8 cellular contexts compared by ENCODE assay signal in genomic region chr18:44679056-44679911, GRCh38. TPM values are rescaled to one million over a fixed set of nuclear protein-coding genes. Genes with fewer than 3 reads are reported as not detected.
DNase-seq lines count a peak whose midpoint lies in the region; ATAC-seq lines count a peak whose summit lies in the region.

No MANE protein-coding gene starts in this region.

- CTCF ChIA-PET in activated CD4-positive, alpha-beta memory T cell treated with anti-CD3 and anti-CD28 coated beads for 36 hours (lab: Charles Lee): interaction anchor here (0.6 to 1.9 kb wide), 17 partner anchors 8 to 532 kb away, joined by 3 to 12 read pairs (median 3); no protein-coding TSS in a partner anchor

- 0% methylated on average over 96 to 100 of the region's 102 CpGs for WGBS in ectodermal cell, 2 experiments

- H3K9me3 Mint-ChIP-seq in activated CD4-positive, alpha-beta memory T cell treated with anti-CD3 and anti-CD28 coated beads for 36 hours: no peaks in the 10 kb centered on the region

- no peaks in the 10 kb centered on the region for H3K27me3 ChIP-seq in ectodermal cell (ENCODE audit: control insufficient read depth, insufficient read depth, low read length, poor library complexity, severe bottlenecking)

- peaks cover 9% of the 10 kb centered on the region for H3K4me1 Mint-ChIP-seq in activated CD4-positive, alpha-beta memory T cell treated with anti-CD3 and anti-CD28 coated beads for 36 hours (ENCODE audit: low read depth)

- peaks cover 26% of the 10 kb centered on the region for H3K27me3 Mint-ChIP-seq in activated CD4-positive, alpha-beta memory T cell treated with anti-CD3 and anti-CD28 coated beads for 36 hours

- H3K4me3 ChIP-seq in ectodermal cell (ENCODE audit: insufficient read depth, low read depth, low read length): peak overlapping the region; percentile 87

- DNase-seq in C1 segment of cervical spinal cord (lab: John Stamatoyannopoulos, UW) (peak; percentile 7 to 93 (median 74)), GM19238 (ENCODE audit: insufficient read length, low spot score) (peak; percentile 83), NCI-H460 (ENCODE audit: extremely low read depth, low read depth) (peak; percentile 75), lung microvascular endothelial cell (ENCODE audit: low read depth in 2 of 2) (peak; percentile 90 to 93)
- peak; percentile 84 for DNase-seq in activated CD4-positive, alpha-beta memory T cell treated with anti-CD3 and anti-CD28 coated beads for 36 hours
- peak; percentile 55 to 76 (median 57) for DNase-seq in stimulated activated CD4-positive, alpha-beta T cell treated with anti-CD3 and anti-CD28 coated beads, TNF-alpha, amount 100 ng/mL, for 24 hours (ENCODE audit: low read depth in 3 of 3)

- no peaks in the 10 kb centered on the region for H3K36me3 Mint-ChIP-seq in activated CD4-positive, alpha-beta memory T cell treated with anti-CD3 and anti-CD28 coated beads for 36 hours

- H3K27ac Mint-ChIP-seq in activated CD4-positive, alpha-beta memory T cell treated with anti-CD3 and anti-CD28 coated beads for 36 hours: peak overlapping the region; percentile 18

- ATAC-seq in HG03432 (IDR thresholded peaks at IDR 0.05; ENCODE audit: unreplicated experiment): peak; percentile 92

- POLR2A ChIA-PET in activated CD4-positive, alpha-beta memory T cell treated with anti-CD3 and anti-CD28 coated beads for 36 hours (lab: Charles Lee): interaction anchor here (1.3 to 2.9 kb wide), 8 partner anchors 24 to 247 kb away, joined by 3 to 17 read pairs (median 8); no protein-coding TSS in a partner anchor

- peak overlapping the region; percentile 37 for H3K4me3 Mint-ChIP-seq in activated CD4-positive, alpha-beta memory T cell treated with anti-CD3 and anti-CD28 coated beads for 36 hours

- H3K4me1 ChIP-seq in ectodermal cell (ENCODE audit: control insufficient read depth, insufficient read depth, low read length): peaks cover 18% of the 10 kb centered on the region

- intact Hi-C loops in activated CD4-positive, alpha-beta memory T cell treated with anti-CD3 and anti-CD28 coated beads for 36 hours (cut with micrococcal nuclease): loop anchor here (1.0 to 10.0 kb wide), 6 partner anchors 38 to 706 kb away; no protein-coding TSS in a partner anchor

- H3K36me3 ChIP-seq in ectodermal cell (ENCODE audit: control insufficient read depth, insufficient read depth, low read length): no peaks in the 10 kb centered on the region

- no peaks in the 10 kb centered on the region for H3K9me3 ChIP-seq in ectodermal cell (ENCODE audit: control insufficient read depth, low read length)

- peak overlapping the region; percentile 87 for H3K27ac ChIP-seq in ectodermal cell (ENCODE audit: insufficient read depth, low read depth, low read length, poor library complexity, severe bottlenecking)

RNA-seq across cellular contexts. Expression of gene SETBP1, which starts 1.4 kb away (rescaled TPM):
- total RNA-seq in NCI-H460 (2014; rRNA removed; shearing (Covaris generic)): 2.0 and 2.5 TPM in 2 replicates
- polyA plus RNA-seq in NCI-H460 (2014; cell fraction: nucleus; rRNA removed): 0.51 and 1.2 TPM in 2 replicates
- 1 to 10 TPM; 6.4 to 6.7 TPM for total RNA-seq in activated CD4-positive, alpha-beta memory T cell treated with anti-CD3 and anti-CD28 coated beads for 36 hours
- polyA plus RNA-seq in ectodermal cell (2013, experiment 1 of 4): 19.5 TPM
- 20.0 TPM for polyA plus RNA-seq in ectodermal cell (2013, experiment 2 of 4)
- polyA plus RNA-seq in ectodermal cell (2013, experiment 3 of 4): 14.1 TPM
- polyA plus RNA-seq in ectodermal cell (2013, experiment 4 of 4): 16.9 TPM
- total RNA-seq in lung microvascular endothelial cell: 1.1 and 1.6 TPM in 2 replicates

Comparison
In these comparisons a context has a peak if more than half of its experiments do, and no peak if none do; other contexts are left out.
1. Peak in every context shown above with its lines: DNase-seq, ATAC-seq, H3K4me3 ChIP-seq and H3K27ac ChIP-seq.